1 cellular context compared by ENCODE assay signal in the genomic region with DNA sequence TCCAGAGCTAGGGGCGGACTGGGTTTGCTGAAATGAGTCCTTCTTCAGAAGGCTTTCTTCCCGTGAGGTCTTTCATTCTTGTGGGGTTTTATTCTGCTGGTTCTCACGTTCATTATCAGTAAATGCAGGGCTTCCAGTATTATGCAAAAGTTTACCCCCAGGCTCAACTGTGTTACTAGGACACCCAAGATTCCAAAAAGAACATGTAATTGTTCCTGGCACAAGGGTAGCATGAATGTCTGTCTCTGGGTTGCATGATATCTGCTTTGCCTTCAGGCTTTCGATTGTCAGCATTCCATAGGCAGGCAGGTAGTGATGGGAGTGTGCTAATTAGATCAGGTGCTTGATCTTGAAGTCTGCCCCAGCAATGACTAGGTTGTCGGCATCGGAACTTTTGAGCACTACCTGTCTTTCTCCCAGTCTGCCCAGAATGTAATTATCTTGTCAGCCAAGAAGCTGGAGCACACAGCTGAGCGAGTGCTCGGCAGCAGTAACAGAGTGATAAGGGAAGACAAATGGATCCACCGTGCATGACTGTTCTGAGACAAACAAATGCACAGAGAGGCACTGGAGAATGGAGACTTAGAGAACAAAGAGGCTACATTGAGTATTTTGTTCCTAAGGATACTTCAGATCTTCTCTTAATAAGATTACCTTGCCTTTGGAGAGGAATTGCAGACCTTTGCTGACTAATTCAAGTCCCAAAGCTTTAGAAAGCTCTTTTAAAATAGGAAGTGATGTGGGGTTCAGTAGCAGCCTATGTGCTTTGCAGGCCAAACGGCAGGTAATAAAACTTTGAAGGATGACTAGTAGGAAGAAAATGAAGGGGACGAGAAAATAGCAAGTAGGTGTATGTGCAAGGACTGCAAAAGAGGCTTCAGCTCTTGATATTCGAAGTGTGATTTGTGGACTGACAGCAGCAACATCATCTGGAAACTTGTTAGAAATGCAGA.
TF ChIP-seq lines count a peak whose summit lies in the region.

No MANE protein-coding gene starts in this region.

TF ChIP-seq in H1, 55 proteins besides CTCF, POLR2A, EP300 and RAD21:
- TF ChIP-seq SP4 (IDR thresholded peaks at IDR 0.05; ENCODE audit: low read length): no peak
- no peak for TF ChIP-seq SIRT6 (IDR thresholded peaks at IDR 0.05; ENCODE audit: low read length)
- no peak for TF ChIP-seq CTBP2 (IDR thresholded peaks at IDR 0.05; ENCODE audit: borderline replicate concordance, insufficient read depth, insufficient read length, low read length)
- no peak for TF ChIP-seq CHD2 (IDR thresholded peaks at IDR 0.05; ENCODE audit: low read length)
- TF ChIP-seq RNF2 (IDR thresholded peaks at IDR 0.05; ENCODE audit: borderline replicate concordance, low read depth, low read length, missing control alignments, poor library complexity, severe bottlenecking): no peak
- TF ChIP-seq YY1 (IDR thresholded peaks at IDR 0.05; ENCODE audit: low read depth, low read length): no peak
- TF ChIP-seq, protein P1, sequence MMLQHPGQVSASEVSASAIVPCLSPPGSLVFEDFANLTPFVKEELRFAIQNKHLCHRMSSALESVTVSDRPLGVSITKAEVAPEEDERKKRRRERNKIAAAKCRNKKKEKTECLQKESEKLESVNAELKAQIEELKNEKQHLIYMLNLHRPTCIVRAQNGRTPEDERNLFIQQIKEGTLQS (IDR thresholded peaks at IDR 0.05; ENCODE audit: insufficient read depth, low read depth, low read length): no peak
- TF ChIP-seq, protein P2, sequence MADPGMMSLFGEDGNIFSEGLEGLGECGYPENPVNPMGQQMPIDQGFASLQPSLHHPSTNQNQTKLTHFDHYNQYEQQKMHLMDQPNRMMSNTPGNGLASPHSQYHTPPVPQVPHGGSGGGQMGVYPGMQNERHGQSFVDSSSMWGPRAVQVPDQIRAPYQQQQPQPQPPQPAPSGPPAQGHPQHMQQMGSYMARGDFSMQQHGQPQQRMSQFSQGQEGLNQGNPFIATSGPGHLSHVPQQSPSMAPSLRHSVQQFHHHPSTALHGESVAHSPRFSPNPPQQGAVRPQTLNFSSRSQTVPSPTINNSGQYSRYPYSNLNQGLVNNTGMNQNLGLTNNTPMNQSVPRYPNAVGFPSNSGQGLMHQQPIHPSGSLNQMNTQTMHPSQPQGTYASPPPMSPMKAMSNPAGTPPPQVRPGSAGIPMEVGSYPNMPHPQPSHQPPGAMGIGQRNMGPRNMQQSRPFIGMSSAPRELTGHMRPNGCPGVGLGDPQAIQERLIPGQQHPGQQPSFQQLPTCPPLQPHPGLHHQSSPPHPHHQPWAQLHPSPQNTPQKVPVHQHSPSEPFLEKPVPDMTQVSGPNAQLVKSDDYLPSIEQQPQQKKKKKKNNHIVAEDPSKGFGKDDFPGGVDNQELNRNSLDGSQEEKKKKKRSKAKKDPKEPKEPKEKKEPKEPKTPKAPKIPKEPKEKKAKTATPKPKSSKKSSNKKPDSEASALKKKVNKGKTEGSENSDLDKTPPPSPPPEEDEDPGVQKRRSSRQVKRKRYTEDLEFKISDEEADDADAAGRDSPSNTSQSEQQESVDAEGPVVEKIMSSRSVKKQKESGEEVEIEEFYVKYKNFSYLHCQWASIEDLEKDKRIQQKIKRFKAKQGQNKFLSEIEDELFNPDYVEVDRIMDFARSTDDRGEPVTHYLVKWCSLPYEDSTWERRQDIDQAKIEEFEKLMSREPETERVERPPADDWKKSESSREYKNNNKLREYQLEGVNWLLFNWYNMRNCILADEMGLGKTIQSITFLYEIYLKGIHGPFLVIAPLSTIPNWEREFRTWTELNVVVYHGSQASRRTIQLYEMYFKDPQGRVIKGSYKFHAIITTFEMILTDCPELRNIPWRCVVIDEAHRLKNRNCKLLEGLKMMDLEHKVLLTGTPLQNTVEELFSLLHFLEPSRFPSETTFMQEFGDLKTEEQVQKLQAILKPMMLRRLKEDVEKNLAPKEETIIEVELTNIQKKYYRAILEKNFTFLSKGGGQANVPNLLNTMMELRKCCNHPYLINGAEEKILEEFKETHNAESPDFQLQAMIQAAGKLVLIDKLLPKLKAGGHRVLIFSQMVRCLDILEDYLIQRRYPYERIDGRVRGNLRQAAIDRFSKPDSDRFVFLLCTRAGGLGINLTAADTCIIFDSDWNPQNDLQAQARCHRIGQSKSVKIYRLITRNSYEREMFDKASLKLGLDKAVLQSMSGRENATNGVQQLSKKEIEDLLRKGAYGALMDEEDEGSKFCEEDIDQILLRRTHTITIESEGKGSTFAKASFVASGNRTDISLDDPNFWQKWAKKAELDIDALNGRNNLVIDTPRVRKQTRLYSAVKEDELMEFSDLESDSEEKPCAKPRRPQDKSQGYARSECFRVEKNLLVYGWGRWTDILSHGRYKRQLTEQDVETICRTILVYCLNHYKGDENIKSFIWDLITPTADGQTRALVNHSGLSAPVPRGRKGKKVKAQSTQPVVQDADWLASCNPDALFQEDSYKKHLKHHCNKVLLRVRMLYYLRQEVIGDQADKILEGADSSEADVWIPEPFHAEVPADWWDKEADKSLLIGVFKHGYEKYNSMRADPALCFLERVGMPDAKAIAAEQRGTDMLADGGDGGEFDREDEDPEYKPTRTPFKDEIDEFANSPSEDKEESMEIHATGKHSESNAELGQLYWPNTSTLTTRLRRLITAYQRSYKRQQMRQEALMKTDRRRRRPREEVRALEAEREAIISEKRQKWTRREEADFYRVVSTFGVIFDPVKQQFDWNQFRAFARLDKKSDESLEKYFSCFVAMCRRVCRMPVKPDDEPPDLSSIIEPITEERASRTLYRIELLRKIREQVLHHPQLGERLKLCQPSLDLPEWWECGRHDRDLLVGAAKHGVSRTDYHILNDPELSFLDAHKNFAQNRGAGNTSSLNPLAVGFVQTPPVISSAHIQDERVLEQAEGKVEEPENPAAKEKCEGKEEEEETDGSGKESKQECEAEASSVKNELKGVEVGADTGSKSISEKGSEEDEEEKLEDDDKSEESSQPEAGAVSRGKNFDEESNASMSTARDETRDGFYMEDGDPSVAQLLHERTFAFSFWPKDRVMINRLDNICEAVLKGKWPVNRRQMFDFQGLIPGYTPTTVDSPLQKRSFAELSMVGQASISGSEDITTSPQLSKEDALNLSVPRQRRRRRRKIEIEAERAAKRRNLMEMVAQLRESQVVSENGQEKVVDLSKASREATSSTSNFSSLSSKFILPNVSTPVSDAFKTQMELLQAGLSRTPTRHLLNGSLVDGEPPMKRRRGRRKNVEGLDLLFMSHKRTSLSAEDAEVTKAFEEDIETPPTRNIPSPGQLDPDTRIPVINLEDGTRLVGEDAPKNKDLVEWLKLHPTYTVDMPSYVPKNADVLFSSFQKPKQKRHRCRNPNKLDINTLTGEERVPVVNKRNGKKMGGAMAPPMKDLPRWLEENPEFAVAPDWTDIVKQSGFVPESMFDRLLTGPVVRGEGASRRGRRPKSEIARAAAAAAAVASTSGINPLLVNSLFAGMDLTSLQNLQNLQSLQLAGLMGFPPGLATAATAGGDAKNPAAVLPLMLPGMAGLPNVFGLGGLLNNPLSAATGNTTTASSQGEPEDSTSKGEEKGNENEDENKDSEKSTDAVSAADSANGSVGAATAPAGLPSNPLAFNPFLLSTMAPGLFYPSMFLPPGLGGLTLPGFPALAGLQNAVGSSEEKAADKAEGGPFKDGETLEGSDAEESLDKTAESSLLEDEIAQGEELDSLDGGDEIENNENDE (IDR thresholded peaks at IDR 0.05; ENCODE audit: insufficient replicate concordance, low read length): no peak
- no peak for TF ChIP-seq EZH2 (IDR thresholded peaks at IDR 0.05; ENCODE audit: low read depth, low read length, severe bottlenecking)
- no peak for TF ChIP-seq ZNF274 (IDR thresholded peaks at IDR 0.05; ENCODE audit: borderline replicate concordance, extremely low read depth, low read length)
- no peak for TF ChIP-seq EGR1 (IDR thresholded peaks at IDR 0.05; ENCODE audit: borderline replicate concordance, low read depth, low read length)
